ENCODE assay signal across 1 cellular context in the genomic region with DNA sequence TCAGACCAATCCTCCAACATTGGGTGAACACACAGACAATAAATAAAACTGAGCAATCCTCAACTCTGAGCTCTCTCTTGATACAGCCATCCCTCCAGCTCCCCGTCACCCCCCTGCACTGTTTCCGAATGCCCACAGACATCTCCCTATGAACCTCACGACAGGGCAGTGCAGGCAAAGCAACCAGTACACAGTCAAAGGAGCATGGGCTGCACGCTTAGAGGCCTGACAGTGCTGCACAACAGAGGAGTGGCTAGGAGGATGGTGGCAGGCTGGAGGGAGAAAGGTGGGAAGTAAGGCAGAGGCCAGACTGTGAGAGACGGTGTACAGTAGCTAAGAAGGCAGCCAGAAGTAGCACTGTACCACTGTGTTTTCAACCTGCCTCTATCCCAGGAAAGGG.
TF ChIP-seq lines count a peak whose summit lies in the region.

No MANE protein-coding gene starts in this region.

TF ChIP-seq in K562, 482 proteins besides CTCF, POLR2A, EP300 and RAD21:
- TF ChIP-seq POLR3G (IDR thresholded peaks at IDR 0.05; ENCODE audit: extremely low read depth, insufficient read length, insufficient replicate concordance) = no peak
- no peak for TF ChIP-seq ZNF354B (CRISPR knock-in tag; IDR thresholded peaks at IDR 0.05)
- no peak for TF ChIP-seq CTBP1 (IDR thresholded peaks at IDR 0.05; ENCODE audit: borderline replicate concordance)
- TF ChIP-seq ETV5 (CRISPR knock-in tag; IDR thresholded peaks at IDR 0.05; ENCODE audit: low read depth) = no peak
- TF ChIP-seq MEF2D (tag; conservative IDR thresholded peaks at IDR 0.05; ENCODE audit: low read depth) = no peak
- TF ChIP-seq ATF3 (IDR thresholded peaks at IDR 0.05) = no peak
- TF ChIP-seq ATF3 (CRISPR knock-in tag; conservative IDR thresholded peaks at IDR 0.05) = no peak
- no peak for TF ChIP-seq GMEB1 (CRISPR knock-in tag; IDR thresholded peaks at IDR 0.05)
- TF ChIP-seq BACH1 (tag; IDR thresholded peaks at IDR 0.05) = no peak
- TF ChIP-seq COPS2 (conservative IDR thresholded peaks at IDR 0.05) = no peak
- TF ChIP-seq BMI1 (IDR thresholded peaks at IDR 0.05; ENCODE audit: low read length) = no peak
- no peak for TF ChIP-seq DMBX1 (CRISPR knock-in tag; IDR thresholded peaks at IDR 0.05; ENCODE audit: borderline replicate concordance)
- TF ChIP-seq MXD1 (CRISPR knock-in tag; IDR thresholded peaks at IDR 0.05; ENCODE audit: borderline replicate concordance, poor library complexity, severe bottlenecking) = no peak
- no peak for TF ChIP-seq DLX4 (CRISPR knock-in tag; IDR thresholded peaks at IDR 0.05)
- TF ChIP-seq RBM25 (IDR thresholded peaks at IDR 0.05; ENCODE audit: low read depth, low read length, severe bottlenecking) = no peak
